In genomic region chr7:112286294-112287086, GRCh38 we compare ENCODE assay signal across 11 cellular contexts.
A peak's percentile ranks its signal among the peaks of the same experiment; 100 is the strongest.
DNase-seq lines count a peak whose midpoint lies in the region; ATAC-seq, FAIRE-seq and TF ChIP-seq lines count a peak whose summit lies in the region.
"Had no signal": no experiment of that assay in that cellular context is flagged by ENCODE, and none has a peak within 500 bp of the region (broad histone marks: within the 10 kb centered on the region; RNA-seq: fewer than 3 reads in every experiment).

No MANE protein-coding gene starts in this region.

- H3K27ac ChIP-seq in GM12878 (ENCODE audit: control insufficient read depth, insufficient read depth) (peak overlapping the region; percentile 56), suprapubic skin (no peak overlapping the region), transverse colon (no peak overlapping the region), tibial artery (no peak overlapping the region)
- H3K27ac ChIP-seq: right atrium auricular region had no signal

- H3K4me2 ChIP-seq in GM12878 (ENCODE audit: control insufficient read depth, insufficient read depth) = no peak overlapping the region

- H3K4me1 ChIP-seq in GM12878 (ENCODE audit: control insufficient read depth, insufficient read depth, low read length) = peaks cover 14% of the 10 kb centered on the region
- no peaks in the 10 kb centered on the region for H3K4me1 ChIP-seq in suprapubic skin
- H3K4me1 ChIP-seq in transverse colon = peaks cover 0 to 4% (median 0%) of the 10 kb centered on the region in 4 donors
- H3K4me1 ChIP-seq in tibial artery = no peaks in the 10 kb centered on the region

- SMC1A ChIA-PET in GM12878 (lab: Charles Lee; ENCODE audit: uncharacterized antibody, unreplicated experiment) = interaction anchor here (0.6 to 1.2 kb wide), 2 partner anchors 12 to 546 kb away, joined by 3 to 5 read pairs; no protein-coding TSS in a partner anchor

- H3K79me2 ChIP-seq in GM12878 (ENCODE audit: control insufficient read depth, insufficient read depth, low read length) = no peaks in the 10 kb centered on the region; the same call in 1 of the 2 replicates

- H3K27me3 ChIP-seq in GM06990 (replicated peaks; ENCODE audit: control insufficient read depth, insufficient read depth, low read length) (no peaks in the 10 kb centered on the region), GM12878 (replicated peaks in 1 of 2; ENCODE audit: control insufficient read depth in 2 of 2, insufficient read depth in 2 of 2, low read length in 1 of 2) (no peaks in the 10 kb centered on the region), suprapubic skin (no peaks in the 10 kb centered on the region), transverse colon (no peaks in the 10 kb centered on the region), tibial artery (no peaks in the 10 kb centered on the region)
- H3K27me3 ChIP-seq: right atrium auricular region had no signal

- no peaks in the 10 kb centered on the region for H3K36me3 ChIP-seq in GM06990 (ENCODE audit: control insufficient read depth, insufficient read depth, low read length)
- no peaks in the 10 kb centered on the region; a peak in 1 of 4 replicates for H3K36me3 ChIP-seq in GM12878 (ENCODE audit: control insufficient read depth in 2 of 2, insufficient read depth in 2 of 2, low read length in 1 of 2)
- peaks cover 3% of the 10 kb centered on the region for H3K36me3 ChIP-seq in suprapubic skin
- no peaks in the 10 kb centered on the region for H3K36me3 ChIP-seq in transverse colon
- peaks cover 0 to 8% (median 8%) of the 10 kb centered on the region in 3 donors for H3K36me3 ChIP-seq in tibial artery

- TF ChIP-seq POLR2A in GM12878 (IDR thresholded peaks at IDR 0.05; ENCODE audit: low read depth, low read length) = no peak
- TF ChIP-seq POLR2A in suprapubic skin (IDR thresholded peaks at IDR 0.05) = no peak
- no peak for TF ChIP-seq POLR2A in transverse colon (IDR thresholded peaks at IDR 0.05)

- peak overlapping the region; percentile 77 for H2AFZ ChIP-seq in GM12878 (ENCODE audit: control insufficient read depth, low read depth, low read length)

- BruUV-seq in GM12878 (replicated peaks; lab: Mats Ljungman, UMichigan) = no TSS peak

- in situ Hi-C loops in GM12878 (cut with MboI) (no loop called here), transverse colon (cut with MboI; ENCODE audit: low pct_ligation_motif_present in 1 of 4, low pct_unique_long_range_greater_than_20kb in 1 of 4, low sequenced_read_pairs in 3 of 4) (no loop called here)

- RAD21 ChIA-PET in GM12878 (lab: Charles Lee; ENCODE audit: unreplicated experiment) = interaction anchor here (1.8 kb wide), 1 partner anchor 9 kb away, joined by 3 read pairs; no protein-coding TSS in a partner anchor

- peak; percentile 25 for DNase-seq in GM06990 (ENCODE audit: extremely low read depth, insufficient read length)
- peak; percentile 15 for DNase-seq in GM12878 (ENCODE audit: low read depth, low spot score)
- DNase-seq in suprapubic skin (ENCODE audit: low spot score in 2 of 2) = no peak
- no peak for DNase-seq in HUDEP-2 (lab: John Stamatoyannopoulos, UW; ENCODE audit: unreplicated experiment in 76 of 76)
- DNase-seq in transverse colon = no peak
- DNase-seq in tibial artery = no peak
- DNase-seq: activated T-cell treated with anti-CD3 and anti-CD28 coated beads for 4 hours, EL had no signal

- H3K9me3 ChIP-seq in GM12878 (replicated peaks; ENCODE audit: control insufficient read depth, insufficient read depth, low read length) (no peaks in the 10 kb centered on the region; the same call in 2 of the 3 replicates), suprapubic skin (no peaks in the 10 kb centered on the region), transverse colon (no peaks in the 10 kb centered on the region), tibial artery (no peaks in the 10 kb centered on the region)
- H3K9me3 ChIP-seq: right atrium auricular region had no signal

- 33% methylated on average over 5 of the region's 5 CpGs for WGBS in GM12878 (ENCODE audit: insufficient coverage, insufficient replicate concordance, low lambda C conversion rate, missing lambda C conversion rate)
- 61% methylated on average over 5 of the region's 5 CpGs for WGBS in suprapubic skin
- 76 to 79% methylated on average over 4 to 5 of the region's 5 CpGs for WGBS in transverse colon (ENCODE audit: low coverage in 1 of 2), 2 donors

- H3K4me3 ChIP-seq in GM06990 (replicated peaks; ENCODE audit: low read depth, low read length) = no peak overlapping the region
- H3K4me3 ChIP-seq in GM12878 = no peak overlapping the region
- H3K4me3 ChIP-seq in suprapubic skin = no peak overlapping the region
- no peak overlapping the region for H3K4me3 ChIP-seq in transverse colon
- H3K4me3 ChIP-seq in tibial artery = no peak overlapping the region
- H3K4me3 ChIP-seq: right atrium auricular region had no signal

- TF ChIP-seq EP300 in GM12878 (IDR thresholded peaks at IDR 0.05; ENCODE audit: borderline replicate concordance in 1 of 2, control insufficient read depth in 1 of 2, low read depth in 2 of 2, low read length in 2 of 2) (no peak), suprapubic skin (IDR thresholded peaks at IDR 0.05) (no peak), transverse colon (IDR thresholded peaks at IDR 0.05; ENCODE audit: low read depth) (no peak)

- POLR2A ChIA-PET in GM12878 (lab: Charles Lee) = interaction anchor here (0.6 kb wide), 1 partner anchor 19 kb away, joined by 4 read pairs; no protein-coding TSS in a partner anchor

- intact Hi-C loops in GM12878 (cut with micrococcal nuclease; ENCODE audit: unreplicated experiment) (no loop called here), transverse colon (cut with DNase I; ENCODE audit: low total_unique reads) (no loop called here), tibial artery (cut with DNase I; ENCODE audit: low total_unique reads) (no loop called here)

- H3K9ac ChIP-seq in GM12878 (ENCODE audit: control insufficient read depth, insufficient read depth, low read length) = no peak overlapping the region

- ATAC-seq in GM21576 (IDR thresholded peaks at IDR 0.05; ENCODE audit: unreplicated experiment) (peak; percentile 73), HG03571 (IDR thresholded peaks at IDR 0.05; ENCODE audit: unreplicated experiment) (peak; percentile 38), GM12878 (no peak; the same call in 1 of the 3 replicates)

- peak; percentile 13 for FAIRE-seq in GM12878 (lab: Jason Lieb, UNC)

- TF ChIP-seq RAD21 in GM12878 (IDR thresholded peaks at IDR 0.05; ENCODE audit: insufficient read depth, low read depth, low read length) = no peak

- TF ChIP-seq CTCF in GM06990 (IDR thresholded peaks at IDR 0.05; ENCODE audit: insufficient read depth, low read length, poor library complexity, severe bottlenecking) (no peak), GM12878 (IDR thresholded peaks at IDR 0.05 in 2 of 3, conservative IDR thresholded peaks at IDR 0.05 in 1 of 3; ENCODE audit: control insufficient read depth in 2 of 3, extremely low read depth in 1 of 3, insufficient read depth in 1 of 3, low read depth in 3 of 3, low read length in 3 of 3) (no peak), suprapubic skin (IDR thresholded peaks at IDR 0.05) (no peak), transverse colon (IDR thresholded peaks at IDR 0.05) (no peak), tibial artery (IDR thresholded peaks at IDR 0.05) (no peak)

- H4K20me1 ChIP-seq in GM12878 (ENCODE audit: control insufficient read depth, insufficient read depth) = no peaks in the 10 kb centered on the region

- CTCF ChIA-PET in GM12878 (lab: Yijun Ruan, JAX) = interaction anchor here (0.6 kb wide), 1 partner anchor 76 kb away, joined by 3 read pairs; no protein-coding TSS in a partner anchor

TF ChIP-seq in GM12878, 131 proteins besides CTCF, POLR2A, EP300 and RAD21:
- TF ChIP-seq CREB1 (IDR thresholded peaks at IDR 0.05; ENCODE audit: low read depth) (no peak), ATF2 (IDR thresholded peaks at IDR 0.05; ENCODE audit: low read length) (peak; percentile 52; the same call in 1 of the 2 replicates)

Comparison
In these comparisons a context has a peak if more than half of its experiments do, and no peak if none do; other contexts are left out.
1. DNase-seq: peak in GM06990 (single experiment) and GM12878 (single experiment); none in suprapubic skin (0 of 2), HUDEP-2 (0 of 76), transverse colon (single experiment) and tibial artery (0 of 2).